Comparison of ENCODE assay signal across 14 cellular contexts in the genomic region with DNA sequence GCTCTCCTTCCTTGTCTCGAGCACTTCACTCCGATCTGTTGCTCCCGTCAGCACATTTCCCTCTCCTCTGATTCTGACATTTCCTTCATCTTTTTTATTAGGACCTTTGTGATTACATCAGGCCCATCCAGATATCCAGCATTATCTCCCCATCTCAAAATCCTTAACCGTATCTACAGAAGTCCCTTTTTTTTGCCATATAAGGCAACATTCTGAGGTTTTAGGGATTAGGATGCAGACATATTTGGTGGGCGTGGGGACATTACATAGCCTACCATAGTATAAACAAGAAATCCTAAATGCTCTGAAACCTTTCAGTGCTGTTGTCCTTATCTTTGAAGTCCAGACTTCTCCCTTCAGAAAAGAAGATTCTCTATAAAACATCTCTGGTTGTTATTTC.
DNase-seq lines count a peak whose midpoint lies in the region; ATAC-seq and TF ChIP-seq lines count a peak whose summit lies in the region.
"Had no signal": no experiment of that assay in that cellular context is flagged by ENCODE, and none has a peak within 500 bp of the region (broad histone marks: within the 10 kb centered on the region; RNA-seq: fewer than 3 reads in every experiment).

No MANE protein-coding gene starts in this region.

- H3K4me3 ChIP-seq in SK-N-SH (ENCODE audit: low read depth in 2 of 2, low read length in 1 of 2) (peak overlapping the region in 1 of 2 experiments; percentile 7; a peak in 1 of 4 replicates), hepatocyte (no peak overlapping the region)

- H3K27me3 ChIP-seq in SK-N-SH (ENCODE audit: insufficient read depth) (no peaks in the 10 kb centered on the region), hepatocyte (no peaks in the 10 kb centered on the region)
- H3K27me3 ChIP-seq: BE2C had no signal

- H2AFZ ChIP-seq in SK-N-SH (ENCODE audit: low read depth) = peak overlapping the region; percentile 55; the same call in 1 of the 2 replicates
- no peak overlapping the region for H2AFZ ChIP-seq in hepatocyte

- H3K36me3 ChIP-seq in SK-N-SH (replicated peaks in 1 of 2; ENCODE audit: control insufficient read depth in 1 of 2, insufficient read depth in 2 of 2, low read length in 1 of 2) = no peaks in the 10 kb centered on the region
- H3K36me3 ChIP-seq in hepatocyte (replicated peaks; ENCODE audit: insufficient read depth, low read depth) = no peaks in the 10 kb centered on the region
- H3K36me3 ChIP-seq: BE2C had no signal

- POLR2A ChIA-PET in SK-N-SH (lab: Yijun Ruan, JAX) = no interaction called here

- TF ChIP-seq EP300 in SK-N-SH (IDR thresholded peaks at IDR 0.05; ENCODE audit: borderline replicate concordance in 1 of 2, low read depth in 1 of 2, low read length in 1 of 2) = no peak

- no peaks in the 10 kb centered on the region for H3F3A ChIP-seq in SK-N-SH (replicated peaks; ENCODE audit: insufficient read depth)

- H3K79me2 ChIP-seq in SK-N-SH (ENCODE audit: insufficient read depth) (no peaks in the 10 kb centered on the region), hepatocyte (no peaks in the 10 kb centered on the region)

- ATAC-seq in SK-N-SH treated with all-trans-retinoic acid at 6 μM for 48 hours = no peak

- H3K4me1 ChIP-seq in SK-N-SH (ENCODE audit: control insufficient read depth in 1 of 2, insufficient read depth in 2 of 2, low read depth in 1 of 2, low read length in 1 of 2) (no peaks in the 10 kb centered on the region), hepatocyte (ENCODE audit: insufficient read depth) (no peaks in the 10 kb centered on the region)
- H3K4me1 ChIP-seq: BE2C had no signal

- no peaks in the 10 kb centered on the region for H3K9me2 ChIP-seq in SK-N-SH
- H3K9me2 ChIP-seq in hepatocyte (replicated peaks; ENCODE audit: insufficient read depth) = no peaks in the 10 kb centered on the region

- DNase-seq in SK-N-SH (no peak), RPMI7951 (ENCODE audit: low read depth) (peak; percentile 21), hepatocyte (ENCODE audit: low spot score) (no peak), Kasumi-1 (lab: John Stamatoyannopoulos, UW) (no peak), pons (ENCODE audit: low spot score) (no peak), NCI-H2196 (lab: John Stamatoyannopoulos, UW; ENCODE audit: unreplicated experiment) (no peak)
- no peak for DNase-seq in stimulated activated naive CD4-positive, alpha-beta T cell (lab: John Stamatoyannopoulos, UW)
- DNase-seq: BE2C; CD4-positive, alpha-beta T cell; GOT3; NCI-H187; NCI-H526 treated with DMSO at 0.1 percent for 48 hours had no signal

- no peaks in the 10 kb centered on the region for H3K9me3 ChIP-seq in SK-N-SH
- H3K9me3 ChIP-seq in hepatocyte (ENCODE audit: low read depth) = no peaks in the 10 kb centered on the region
- H3K9me3 ChIP-seq: BE2C had no signal

- 25% methylated on average over 5 of the region's 5 CpGs for WGBS in SK-N-SH (ENCODE audit: low lambda C conversion rate)
- 37% methylated on average over 5 of the region's 5 CpGs for WGBS in hepatocyte (ENCODE audit: low lambda C conversion rate, missing lambda C conversion rate)

- H4K20me1 ChIP-seq in SK-N-SH (ENCODE audit: insufficient read depth) (no peaks in the 10 kb centered on the region), hepatocyte (ENCODE audit: insufficient read depth, poor library complexity, severe bottlenecking) (no peaks in the 10 kb centered on the region)

- peak overlapping the region; percentile 35; the same call in 1 of the 2 replicates for H3K4me2 ChIP-seq in SK-N-SH
- H3K4me2 ChIP-seq in hepatocyte = peak overlapping the region; percentile 60

- TF ChIP-seq RAD21 in SK-N-SH (IDR thresholded peaks at IDR 0.05; ENCODE audit: low read length) = no peak

- H3K27ac ChIP-seq in SK-N-SH (ENCODE audit: low read depth in 2 of 2, low read length in 1 of 2) = no peak overlapping the region
- peak overlapping the region; percentile 63 for H3K27ac ChIP-seq in hepatocyte
- H3K27ac ChIP-seq: 22Rv1 had no signal

- CTCF ChIA-PET in SK-N-SH (lab: Yijun Ruan, JAX) = interaction anchor here (1.2 kb wide), 1 partner anchor 8 kb away, joined by 4 read pairs; no protein-coding TSS in a partner anchor

- no peak overlapping the region for H3K9ac ChIP-seq in SK-N-SH

- TF ChIP-seq CTCF in SK-N-SH (IDR thresholded peaks at IDR 0.05) = no peak
- TF ChIP-seq CTCF in hepatocyte (IDR thresholded peaks at IDR 0.05; ENCODE audit: poor library complexity) = no peak

TF ChIP-seq in SK-N-SH, 30 proteins besides CTCF, POLR2A, EP300 and RAD21 (continues in another document):
- TF ChIP-seq EZH2phosphoT487 (IDR thresholded peaks at IDR 0.05; ENCODE audit: borderline replicate concordance, low read depth) = no peak
- TF ChIP-seq FOSL2 (IDR thresholded peaks at IDR 0.05; ENCODE audit: borderline replicate concordance, low read depth) = no peak
- TF ChIP-seq, protein P1, sequence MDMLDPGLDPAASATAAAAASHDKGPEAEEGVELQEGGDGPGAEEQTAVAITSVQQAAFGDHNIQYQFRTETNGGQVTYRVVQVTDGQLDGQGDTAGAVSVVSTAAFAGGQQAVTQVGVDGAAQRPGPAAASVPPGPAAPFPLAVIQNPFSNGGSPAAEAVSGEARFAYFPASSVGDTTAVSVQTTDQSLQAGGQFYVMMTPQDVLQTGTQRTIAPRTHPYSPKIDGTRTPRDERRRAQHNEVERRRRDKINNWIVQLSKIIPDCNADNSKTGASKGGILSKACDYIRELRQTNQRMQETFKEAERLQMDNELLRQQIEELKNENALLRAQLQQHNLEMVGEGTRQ (IDR thresholded peaks at IDR 0.05; ENCODE audit: borderline replicate concordance, low read depth, low read length) = no peak
- TF ChIP-seq RXRA (IDR thresholded peaks at IDR 0.05; ENCODE audit: borderline replicate concordance, low read depth) = no peak
- no peak for TF ChIP-seq CHD2 (IDR thresholded peaks at IDR 0.05; ENCODE audit: low read length, partially characterized antibody)

TF ChIP-seq in SK-N-SH treated with all-trans-retinoic acid at 6 μM for 48 hours, 23 proteins besides CTCF, POLR2A, EP300 and RAD21 (continues in another document):
- TF ChIP-seq ZFP30 (CRISPR knock-in tag; IDR thresholded peaks at IDR 0.05) = no peak
- TF ChIP-seq, protein P2, sequence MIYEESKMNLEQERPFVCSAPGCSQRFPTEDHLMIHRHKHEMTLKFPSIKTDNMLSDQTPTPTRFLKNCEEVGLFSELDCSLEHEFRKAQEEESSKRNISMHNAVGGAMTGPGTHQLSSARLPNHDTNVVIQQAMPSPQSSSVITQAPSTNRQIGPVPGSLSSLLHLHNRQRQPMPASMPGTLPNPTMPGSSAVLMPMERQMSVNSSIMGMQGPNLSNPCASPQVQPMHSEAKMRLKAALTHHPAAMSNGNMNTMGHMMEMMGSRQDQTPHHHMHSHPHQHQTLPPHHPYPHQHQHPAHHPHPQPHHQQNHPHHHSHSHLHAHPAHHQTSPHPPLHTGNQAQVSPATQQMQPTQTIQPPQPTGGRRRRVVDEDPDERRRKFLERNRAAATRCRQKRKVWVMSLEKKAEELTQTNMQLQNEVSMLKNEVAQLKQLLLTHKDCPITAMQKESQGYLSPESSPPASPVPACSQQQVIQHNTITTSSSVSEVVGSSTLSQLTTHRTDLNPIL (CRISPR knock-in tag; IDR thresholded peaks at IDR 0.05; ENCODE audit: low read depth) = no peak
- TF ChIP-seq CSDC2 (CRISPR knock-in tag; IDR thresholded peaks at IDR 0.05) = no peak
- no peak for TF ChIP-seq OSR1 (CRISPR knock-in tag; IDR thresholded peaks at IDR 0.05)
- TF ChIP-seq SNAI2 (CRISPR knock-in tag; IDR thresholded peaks at IDR 0.05) = no peak
- no peak for TF ChIP-seq ZNF8 (CRISPR knock-in tag; IDR thresholded peaks at IDR 0.05)
- TF ChIP-seq TCF4 (CRISPR knock-in tag; IDR thresholded peaks at IDR 0.05; ENCODE audit: borderline replicate concordance) = no peak
- TF ChIP-seq, protein P3, sequence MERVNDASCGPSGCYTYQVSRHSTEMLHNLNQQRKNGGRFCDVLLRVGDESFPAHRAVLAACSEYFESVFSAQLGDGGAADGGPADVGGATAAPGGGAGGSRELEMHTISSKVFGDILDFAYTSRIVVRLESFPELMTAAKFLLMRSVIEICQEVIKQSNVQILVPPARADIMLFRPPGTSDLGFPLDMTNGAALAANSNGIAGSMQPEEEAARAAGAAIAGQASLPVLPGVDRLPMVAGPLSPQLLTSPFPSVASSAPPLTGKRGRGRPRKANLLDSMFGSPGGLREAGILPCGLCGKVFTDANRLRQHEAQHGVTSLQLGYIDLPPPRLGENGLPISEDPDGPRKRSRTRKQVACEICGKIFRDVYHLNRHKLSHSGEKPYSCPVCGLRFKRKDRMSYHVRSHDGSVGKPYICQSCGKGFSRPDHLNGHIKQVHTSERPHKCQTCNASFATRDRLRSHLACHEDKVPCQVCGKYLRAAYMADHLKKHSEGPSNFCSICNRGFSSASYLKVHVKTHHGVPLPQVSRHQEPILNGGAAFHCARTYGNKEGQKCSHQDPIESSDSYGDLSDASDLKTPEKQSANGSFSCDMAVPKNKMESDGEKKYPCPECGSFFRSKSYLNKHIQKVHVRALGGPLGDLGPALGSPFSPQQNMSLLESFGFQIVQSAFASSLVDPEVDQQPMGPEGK (CRISPR knock-in tag; IDR thresholded peaks at IDR 0.05; ENCODE audit: borderline replicate concordance) = no peak
- TF ChIP-seq ZNF565 (CRISPR knock-in tag; conservative IDR thresholded peaks at IDR 0.05; ENCODE audit: low read depth) = no peak
- no peak for TF ChIP-seq ZFP3 (CRISPR knock-in tag; IDR thresholded peaks at IDR 0.05)
- TF ChIP-seq, protein P4, sequence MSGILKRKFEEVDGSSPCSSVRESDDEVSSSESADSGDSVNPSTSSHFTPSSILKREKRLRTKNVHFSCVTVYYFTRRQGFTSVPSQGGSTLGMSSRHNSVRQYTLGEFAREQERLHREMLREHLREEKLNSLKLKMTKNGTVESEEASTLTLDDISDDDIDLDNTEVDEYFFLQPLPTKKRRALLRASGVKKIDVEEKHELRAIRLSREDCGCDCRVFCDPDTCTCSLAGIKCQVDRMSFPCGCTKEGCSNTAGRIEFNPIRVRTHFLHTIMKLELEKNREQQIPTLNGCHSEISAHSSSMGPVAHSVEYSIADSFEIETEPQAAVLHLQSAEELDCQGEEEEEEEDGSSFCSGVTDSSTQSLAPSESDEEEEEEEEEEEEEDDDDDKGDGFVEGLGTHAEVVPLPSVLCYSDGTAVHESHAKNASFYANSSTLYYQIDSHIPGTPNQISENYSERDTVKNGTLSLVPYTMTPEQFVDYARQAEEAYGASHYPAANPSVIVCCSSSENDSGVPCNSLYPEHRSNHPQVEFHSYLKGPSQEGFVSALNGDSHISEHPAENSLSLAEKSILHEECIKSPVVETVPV (CRISPR knock-in tag; IDR thresholded peaks at IDR 0.05) = no peak
